In genomic region chr13:42364613-42365000, GRCh38 we compare ENCODE assay signal across 20 cellular contexts.
DNase-seq lines count a peak whose midpoint lies in the region; ATAC-seq and TF ChIP-seq lines count a peak whose summit lies in the region.
"Had no signal": no experiment of that assay in that cellular context is flagged by ENCODE, and none has a peak within 500 bp of the region (broad histone marks: within the 10 kb centered on the region; RNA-seq: fewer than 3 reads in every experiment).

No MANE protein-coding gene starts in this region.

- POLR2A ChIA-PET in RWPE1 (lab: Yijun Ruan, JAX; ENCODE audit: low non-redundant PET) = no interaction called here

- DNase-seq in EL (peak; percentile 11), HFFc6 (no peak), astrocyte of the spinal cord (ENCODE audit: low read depth, low spot score) (peak; percentile 59), kidney tubule cell (ENCODE audit: low spot score) (peak; percentile 16), Calu3 (no peak), NCI-H2227 treated with DMSO at 0.1 percent for 48 hours (lab: John Stamatoyannopoulos, UW) (no peak), RWPE1 (ENCODE audit: low spot score) (no peak), mucosa of descending colon (no peak)
- DNase-seq: activated CD4-positive, alpha-beta T cell treated with anti-CD3 and anti-CD28 coated beads, Interleukin-2, amount 10 ng/mL, durations not matched to agents 24 days and 14 days; BE2C; DMS 273 treated with DMSO at 0.1 percent for 48 hours; KBM-7; left cardiac atrium; NCI-H1436 treated with DMSO at 0.1 percent for 48 hours; NCI-H446 treated with DMSO at 0.1 percent for 48 hours; ovary; small intestine had no signal

- H3K27me3 Mint-ChIP-seq in HFFc6 (ENCODE audit: insufficient read depth) (no peaks in the 10 kb centered on the region), Calu3 (ENCODE audit: unreplicated experiment) (no peaks in the 10 kb centered on the region)
- H3K27me3 Mint-ChIP-seq: activated CD4-positive, alpha-beta T cell treated with anti-CD3 and anti-CD28 coated beads, Interleukin-2, amount 10 ng/mL, durations not matched to agents 24 days and 14 days; activated naive CD8-positive, alpha-beta T cell had no signal

- ATAC-seq in mucosa of descending colon = no peak
- ATAC-seq: left cardiac atrium had no signal

- in situ Hi-C loops in astrocyte of the spinal cord (cut with HindIII; ENCODE audit: low sequenced_read_pairs) = no loop called here

- no TSS peak for BruUV-seq in Calu3 (replicated peaks; lab: Mats Ljungman, UMichigan)

- H3K27ac Mint-ChIP-seq in HFFc6 (no peak overlapping the region), Calu3 (ENCODE audit: unreplicated experiment) (no peak overlapping the region)
- H3K27ac Mint-ChIP-seq: activated CD4-positive, alpha-beta T cell treated with anti-CD3 and anti-CD28 coated beads, Interleukin-2, amount 10 ng/mL, durations not matched to agents 24 days and 14 days; activated naive CD8-positive, alpha-beta T cell had no signal

- CTCF ChIA-PET in Calu3 (lab: Charles Lee) = no interaction called here
- CTCF ChIA-PET in RWPE1 (lab: Yijun Ruan, JAX) = interaction anchor here (0.7 kb wide), 1 partner anchor 255 kb away, joined by 3 read pairs; no protein-coding TSS in a partner anchor

- intact Hi-C loops in Calu3 (cut with micrococcal nuclease; ENCODE audit: unreplicated experiment) = no loop called here
- intact Hi-C loops in mucosa of descending colon (cut with DNase I, micrococcal nuclease) = no loop called here

- no peak overlapping the region for H3K27ac ChIP-seq in RWPE1
- H3K27ac ChIP-seq: ovary, SJSA1, tibial nerve had no signal

- H3K4me3 ChIP-seq in astrocyte of the spinal cord (ENCODE audit: low read depth, low read length) (no peak overlapping the region), mucosa of descending colon (no peak overlapping the region)
- H3K4me3 ChIP-seq: ovary, SJSA1, tibial nerve had no signal

- no peaks in the 10 kb centered on the region for H3K4me1 ChIP-seq in mucosa of descending colon (ENCODE audit: low read depth)
- H3K4me1 ChIP-seq: BE2C, tibial nerve had no signal

- no peak for TF ChIP-seq CTCF in HFFc6 (IDR thresholded peaks at IDR 0.05)
- TF ChIP-seq CTCF in astrocyte of the spinal cord (IDR thresholded peaks at IDR 0.05; ENCODE audit: low read depth, low read length) = peak; percentile 10
- no peak for TF ChIP-seq CTCF in Calu3 (IDR thresholded peaks at IDR 0.05; ENCODE audit: unreplicated experiment)
- no peak for TF ChIP-seq CTCF in RWPE1 (conservative IDR thresholded peaks at IDR 0.05; ENCODE audit: low read depth)
- no peak for TF ChIP-seq CTCF in mucosa of descending colon (IDR thresholded peaks at IDR 0.05)

- no peaks in the 10 kb centered on the region for H3K36me3 Mint-ChIP-seq in HFFc6 (ENCODE audit: low read depth)
- no peaks in the 10 kb centered on the region for H3K36me3 Mint-ChIP-seq in Calu3 (ENCODE audit: insufficient read depth, unreplicated experiment)
- H3K36me3 Mint-ChIP-seq: activated naive CD8-positive, alpha-beta T cell had no signal

- H3K9me3 Mint-ChIP-seq in HFFc6 = no peaks in the 10 kb centered on the region
- H3K9me3 Mint-ChIP-seq in Calu3 (ENCODE audit: low read depth, unreplicated experiment) = no peaks in the 10 kb centered on the region
- H3K9me3 Mint-ChIP-seq: activated CD4-positive, alpha-beta T cell treated with anti-CD3 and anti-CD28 coated beads, Interleukin-2, amount 10 ng/mL, durations not matched to agents 24 days and 14 days had no signal

- no peaks in the 10 kb centered on the region for H3K36me3 ChIP-seq in mucosa of descending colon (ENCODE audit: low read depth)
- H3K36me3 ChIP-seq: BE2C, ovary, SJSA1, tibial nerve had no signal

- peaks cover 8% of the 10 kb centered on the region for H3K4me1 Mint-ChIP-seq in HFFc6 (ENCODE audit: low read depth)
- H3K4me1 Mint-ChIP-seq in Calu3 (ENCODE audit: low read depth, unreplicated experiment) = no peaks in the 10 kb centered on the region

- no peaks in the 10 kb centered on the region for H3K9me3 ChIP-seq in mucosa of descending colon
- H3K9me3 ChIP-seq: BE2C, ovary, SJSA1, tibial nerve had no signal

- H3K4me3 Mint-ChIP-seq in HFFc6 (peak overlapping the region; percentile 60; the same call in 1 of the 2 replicates), Calu3 (ENCODE audit: low read depth, unreplicated experiment) (no peak overlapping the region)
- H3K4me3 Mint-ChIP-seq: activated CD4-positive, alpha-beta T cell treated with anti-CD3 and anti-CD28 coated beads, Interleukin-2, amount 10 ng/mL, durations not matched to agents 24 days and 14 days; activated naive CD8-positive, alpha-beta T cell had no signal

Comparison
In these comparisons a context has a peak if more than half of its experiments do, and no peak if none do; other contexts are left out.
1. DNase-seq: peak in EL (single experiment), astrocyte of the spinal cord (single experiment) and kidney tubule cell (single experiment); none in HFFc6 (single experiment), Calu3 (single experiment), NCI-H2227 treated with DMSO at 0.1 percent for 48 hours (single experiment), RWPE1 (single experiment) and mucosa of descending colon (0 of 3).